7 cellular contexts compared by ENCODE assay signal in the genomic region with DNA sequence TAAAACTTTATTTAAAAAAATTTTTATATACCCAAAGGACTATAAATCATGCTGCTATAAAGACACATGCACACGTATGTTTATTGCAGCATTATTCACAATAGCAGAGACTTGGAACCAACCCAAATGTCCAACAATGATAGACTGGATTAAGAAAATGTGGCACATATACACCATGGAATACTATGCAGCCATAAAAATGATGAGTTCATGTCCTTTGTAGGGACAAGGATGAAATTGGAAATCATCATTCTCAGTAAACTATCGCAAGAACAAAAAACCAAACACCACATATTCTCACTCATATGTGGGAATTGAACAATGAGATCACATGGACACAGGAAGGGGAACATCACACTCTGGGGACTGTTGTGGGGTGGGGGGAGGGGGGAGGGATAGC. TPM values are rescaled to one million over a fixed set of nuclear protein-coding genes. Genes with fewer than 3 reads are reported as not detected.
DNase-seq lines count a peak whose midpoint lies in the region; ATAC-seq, FAIRE-seq and TF ChIP-seq lines count a peak whose summit lies in the region.
"Not testable (repeated sequence)": the region's sequence is repeated elsewhere in the genome, so short reads cannot be mapped to it uniquely, and the experiment has no call there.

No MANE protein-coding gene starts in this region.

- CTCF ChIA-PET in HEK293 (lab: Yijun Ruan, JAX) = interaction anchor here (1.5 kb wide), 1 partner anchor 66 kb away, joined by 3 read pairs; no protein-coding TSS in a partner anchor
- CTCF ChIA-PET in K562 (lab: Yijun Ruan, JAX; ENCODE audit: low intra/inter-chr PET ratio) = interaction anchor here (0.6 kb wide), 1 partner anchor 66 kb away, joined by 3 read pairs; no protein-coding TSS in a partner anchor

- not testable (repeated sequence) for TF ChIP-seq CTCF in HEK293 (tag by site-specific recombination; IDR thresholded peaks at IDR 0.05); K562 (IDR thresholded peaks at IDR 0.05 in 2 of 3, conservative IDR thresholded peaks at IDR 0.05 in 1 of 3; ENCODE audit: insufficient read depth in 2 of 3, low read depth in 1 of 3, low read length in 3 of 3); gastroesophageal sphincter (IDR thresholded peaks at IDR 0.05); sigmoid colon (IDR thresholded peaks at IDR 0.05); tibial artery (IDR thresholded peaks at IDR 0.05); vagina (IDR thresholded peaks at IDR 0.05)

- H3K9me1 ChIP-seq in K562 (ENCODE audit: control insufficient read depth, insufficient read depth, low read length) = not testable (repeated sequence)

- H3K9ac ChIP-seq in K562 (ENCODE audit: insufficient read depth in 1 of 2, low read depth in 2 of 2, low read length in 2 of 2) = not testable (repeated sequence)

- FAIRE-seq in K562 (lab: Jason Lieb, UNC) = not testable (repeated sequence)

- not testable (repeated sequence) for H3K4me1 ChIP-seq in HEK293 (ENCODE audit: control insufficient read depth, insufficient read depth, low read length)
- H3K4me1 ChIP-seq in K562 (replicated peaks in 1 of 2; ENCODE audit: control insufficient read depth in 2 of 2, insufficient read depth in 2 of 2, low read length in 2 of 2) (peaks cover 10 to 28% of the 10 kb centered on the region in 2 experiments; a peak in 4 of 5 replicates), gastroesophageal sphincter (peaks cover 5 to 88% (median 38%) of the 10 kb centered on the region in 3 donors), sigmoid colon (peaks cover 0 to 71% (median 58%) of the 10 kb centered on the region in 4 donors), tibial artery (peaks cover 0 to 70% (median 30%) of the 10 kb centered on the region in 4 donors), vagina (peaks cover 31% of the 10 kb centered on the region)

- 93% methylated on average over 2 of the region's 2 CpGs for WGBS in K562 (ENCODE audit: insufficient coverage, low coverage, missing lambda C conversion rate)
- WGBS in gastroesophageal sphincter (ENCODE audit: low coverage in 1 of 2), 2 donors = 60 to 64% methylated on average over 1 to 2 of the region's 2 CpGs
- 60 to 80% methylated on average over 2 of the region's 2 CpGs for WGBS in sigmoid colon, 2 donors

- TF ChIP-seq EP300 in K562 (IDR thresholded peaks at IDR 0.05; ENCODE audit: low read length); gastroesophageal sphincter (IDR thresholded peaks at IDR 0.05); sigmoid colon (IDR thresholded peaks at IDR 0.05): not testable (repeated sequence)

- H2AFZ ChIP-seq in K562 (ENCODE audit: low read depth, low read length) = not testable (repeated sequence)

- TSS peak; percentile 19 for BruUV-seq in K562 (replicated peaks; lab: Mats Ljungman, UMichigan)

- not testable (repeated sequence) for DNase-seq in K562 (ENCODE audit: extremely low read depth in 1 of 4, low spot score in 3 of 4); left colon; sigmoid colon; tibial artery; vagina (ENCODE audit: extremely low spot score in 2 of 2)

- in situ Hi-C loops in K562 (cut with MboI) = not testable (repeated sequence)

- not testable (repeated sequence) for TF ChIP-seq POLR2A in K562 (conservative IDR thresholded peaks at IDR 0.05); gastroesophageal sphincter (IDR thresholded peaks at IDR 0.05); sigmoid colon (IDR thresholded peaks at IDR 0.05); vagina (IDR thresholded peaks at IDR 0.05)

- not testable (repeated sequence) for H4K20me1 ChIP-seq in K562 (replicated peaks; ENCODE audit: control insufficient read depth, insufficient read depth, low read length)

- H3K79me2 ChIP-seq in K562 (ENCODE audit: control insufficient read depth, insufficient read depth, low read length) = peaks cover 53% of the 10 kb centered on the region

- intact Hi-C loops in K562 (cut with micrococcal nuclease); sigmoid colon (cut with DNase I); vagina (cut with DNase I): not testable (repeated sequence)
- intact Hi-C loops in left colon (cut with DNase I, micrococcal nuclease) = loop anchor here in 1 of 2 donors (10.0 kb wide), 1 partner anchor 101 kb away; no protein-coding TSS in a partner anchor
- intact Hi-C loops in tibial artery (cut with DNase I; ENCODE audit: low total_unique reads) = loop anchor here (5.0 kb wide), 1 partner anchor 109 kb away; no protein-coding TSS in a partner anchor

- not testable (repeated sequence) for H3K9me3 ChIP-seq in HEK293 (ENCODE audit: control insufficient read depth, insufficient read depth, low read depth, low read length); K562 (replicated peaks; ENCODE audit: control insufficient read depth, insufficient read depth, low read depth, low read length); gastroesophageal sphincter; sigmoid colon; tibial artery; vagina

- not testable (repeated sequence) for H3K27me3 ChIP-seq in K562 (ENCODE audit: control insufficient read depth in 2 of 2, insufficient read depth in 2 of 2, low read length in 2 of 2); gastroesophageal sphincter; sigmoid colon; tibial artery; vagina

- POLR2A ChIA-PET in HEK293 (lab: Yijun Ruan, JAX); K562 (lab: Yijun Ruan, JAX): not testable (repeated sequence)

- not testable (repeated sequence) for H3K27ac ChIP-seq in HEK293 (ENCODE audit: extremely low read depth, low read depth, low read length); K562 (ENCODE audit: extremely low read depth, low read depth, low read length)
- peak overlapping the region in 3 of 4 donors; percentile 81 to 96 (median 82) for H3K27ac ChIP-seq in gastroesophageal sphincter
- peak overlapping the region in 3 of 4 donors; percentile 77 to 87 (median 84) for H3K27ac ChIP-seq in sigmoid colon
- peak overlapping the region; percentile 88 to 90 for H3K27ac ChIP-seq in tibial artery
- H3K27ac ChIP-seq in vagina = peak overlapping the region; percentile 74

- not testable (repeated sequence) for ATAC-seq in K562, gastroesophageal sphincter
- peak; percentile 19 for ATAC-seq in left colon

- not testable (repeated sequence) for H3K4me3 ChIP-seq in HEK293 (ENCODE audit: low read depth, low read length); K562; gastroesophageal sphincter; sigmoid colon; tibial artery; vagina

- peaks cover 0 to 20% of the 10 kb centered on the region in 2 experiments; a peak in 1 of 3 replicates for H3K36me3 ChIP-seq in HEK293 (ENCODE audit: control insufficient read depth in 2 of 2, insufficient read depth in 1 of 2, low read length in 2 of 2)
- H3K36me3 ChIP-seq in K562 (ENCODE audit: control insufficient read depth, insufficient read depth, low read length) = peaks cover 51% of the 10 kb centered on the region
- peaks cover 0 to 20% of the 10 kb centered on the region in 2 donors for H3K36me3 ChIP-seq in gastroesophageal sphincter
- H3K36me3 ChIP-seq in sigmoid colon = peaks cover 0 to 21% (median 0%) of the 10 kb centered on the region in 4 donors
- H3K36me3 ChIP-seq in tibial artery = peaks cover 9 to 11% (median 10%) of the 10 kb centered on the region in 3 donors
- not testable (repeated sequence) for H3K36me3 ChIP-seq in vagina

- not testable (repeated sequence) for H3K4me2 ChIP-seq in K562 (ENCODE audit: insufficient read depth, low read length)

- not testable (repeated sequence) for TF ChIP-seq RAD21 in K562 (CRISPR knock-in tag; conservative IDR thresholded peaks at IDR 0.05 in 1 of 2, IDR thresholded peaks at IDR 0.05 in 1 of 2)

TF ChIP-seq in HEK293, 187 proteins besides CTCF, POLR2A, EP300 and RAD21:
- TF ChIP-seq ZNF146 (tag by site-specific recombination; IDR thresholded peaks at IDR 0.05) = peak; percentile 92
TF ChIP-seq in HEK293: peak in this region for 1; not testable (repeated sequence) for 186.

RNA-seq across cellular contexts. Expression of gene MAP3K20, which starts 18.0 kb away (rescaled TPM):
- 28.1 and 49.5 TPM in 2 replicates for total RNA-seq in K562 (2011; cell fraction: chromatin; rRNA removed; ENCODE audit: low replicate concordance)
- 9.5 and 14.5 TPM in 2 replicates for total RNA-seq in K562 (2011; cell fraction: nucleolus; rRNA removed)
- total RNA-seq in K562 (2011; cell fraction: nucleoplasm; rRNA removed) = 23.2 and 33.6 TPM in 2 replicates
- total RNA-seq in K562 (2014; rRNA removed) (19.2 and 19.3 TPM in 2 replicates), K562 (2014; rRNA removed; fragmentation: Illumina TruSeq; extraction: Trizol) (34.2 and 38.0 TPM in 2 replicates), K562 (2015; rRNA removed; fragmentation: Illumina TruSeq; extraction: Trizol) (30.2 and 32.8 TPM in 2 replicates), K562 (2021) (28.2 and 30.4 TPM in 2 replicates), gastroesophageal sphincter (100 to 1,000 TPM; 318 to 496 (median 327) TPM), left colon (10 to 100 TPM in 1 of 2 donors, 1 to 10 TPM in 1; 6.7 to 30.3 TPM), sigmoid colon (100 to 1,000 TPM; 189 to 255 (median 219) TPM), vagina (59.4 TPM)
- polyA plus RNA-seq in K562 (2011; rRNA removed) (26.0 and 29.8 TPM in 2 replicates), K562 (2014; fragmentation: Illumina TruSeq; extraction: Trizol) (25.6 and 27.3 TPM in 2 replicates), K562 (2014; fragmentation: Nextera tagmentation; extraction: Ambion mirVana) (1 to 10 TPM; 9.8 to 9.9 TPM), K562 (2014; rRNA removed) (16.0 and 17.2 TPM in 2 replicates), sigmoid colon (10 to 100 TPM in 1 of 3 donors, 1 to 10 TPM in 2; 6.2 to 29.6 (median 9.6) TPM)
- 8.6 and 15.5 TPM in 2 replicates for polyA plus RNA-seq in K562 (2011; cell fraction: cytosol; rRNA removed)
- polyA plus RNA-seq in K562 (2011; cell fraction: nucleus; rRNA removed) = 13.8 and 17.0 TPM in 2 replicates
- polyA plus RNA-seq in K562 (2012) = 15.6 and 16.9 TPM in 2 replicates
- polyA minus RNA-seq in K562 (2011; rRNA and poly(A)+ RNA removed) = 47.1 and 53.1 TPM in 2 replicates
- 25.6 and 51.2 TPM in 2 replicates for polyA minus RNA-seq in K562 (2011; cell fraction: cytosol; rRNA and poly(A)+ RNA removed)
- 16.3 and 27.7 TPM in 2 replicates for polyA minus RNA-seq in K562 (2011; cell fraction: nucleus; rRNA and poly(A)+ RNA removed)
